Comparison of ENCODE assay signal across 8 cellular contexts in genomic region chr17:752002-752619, GRCh38. TPM values are rescaled to one million over a fixed set of nuclear protein-coding genes. Genes with fewer than 3 reads are reported as not detected.
DNase-seq lines count a peak whose midpoint lies in the region; ATAC-seq and TF ChIP-seq lines count a peak whose summit lies in the region.

Gene GEMIN4, minus strand, starts transcription at chr17:752264. Its CDS starts 122 bp downstream, at chr17:752142.

- H3K9me3 Mint-ChIP-seq in neural crest cell = peaks cover 5% of the 10 kb centered on the region

- peak within 1 kb of the TSS; percentile 95 for H3K4me2 ChIP-seq in Karpas-422 (ENCODE audit: low read depth, low read length, poor library complexity, severe bottlenecking)

- peak; percentile 96 for TF ChIP-seq CTCF in RWPE2 (IDR thresholded peaks at IDR 0.05; ENCODE audit: poor library complexity, severe bottlenecking)
- peak; percentile 92 for TF ChIP-seq CTCF in foreskin fibroblast (IDR thresholded peaks at IDR 0.05; ENCODE audit: low read depth, low read length)
- TF ChIP-seq CTCF in neural crest cell (conservative IDR thresholded peaks at IDR 0.05) = peak; percentile 97
- peak in 6 of 7 experiments; percentile 9 to 95 (median 92) for TF ChIP-seq CTCF in stomach (IDR thresholded peaks at IDR 0.05)

- H3K4me3 ChIP-seq in Karpas-422 (ENCODE audit: low read length) (peak within 1 kb of the TSS; percentile 89), RWPE2 (ENCODE audit: severe bottlenecking) (peak within 1 kb of the TSS; percentile 84), foreskin fibroblast (ENCODE audit: low read depth in 1 of 2, low read length in 2 of 2) (peak within 1 kb of the TSS; percentile 73), stomach (peak within 1 kb of the TSS; percentile 80 to 99 (median 85))

- H3K4me1 ChIP-seq in Karpas-422 (ENCODE audit: low read length) (peaks cover 18% of the 10 kb centered on the region), RWPE2 (ENCODE audit: insufficient read depth, poor library complexity, severe bottlenecking) (peaks cover 9% of the 10 kb centered on the region), stomach (peaks cover 17 to 35% (median 27%) of the 10 kb centered on the region in 4 donors)

- H3K27me3 Mint-ChIP-seq in neural crest cell (ENCODE audit: low read depth) = no peaks in the 10 kb centered on the region

- H3K9me3 ChIP-seq in Karpas-422 (ENCODE audit: low read length) = peaks cover 15% of the 10 kb centered on the region
- H3K9me3 ChIP-seq in RWPE2 (ENCODE audit: severe bottlenecking) = no peaks in the 10 kb centered on the region
- no peaks in the 10 kb centered on the region for H3K9me3 ChIP-seq in stomach

- peaks cover 37% of the 10 kb centered on the region for H3K36me3 Mint-ChIP-seq in neural crest cell (ENCODE audit: low read depth)

- ATAC-seq in GM21825 (IDR thresholded peaks at IDR 0.05; ENCODE audit: unreplicated experiment) (peak; percentile 76), RWPE2 (ENCODE audit: low read depth) (peak; percentile 84)

- peak within 1 kb of the TSS; percentile 68 for H3K27ac ChIP-seq in Karpas-422 (ENCODE audit: low read length)
- H3K27ac ChIP-seq in RWPE2 (ENCODE audit: poor library complexity, severe bottlenecking) = peak within 1 kb of the TSS; percentile 62
- H3K27ac ChIP-seq in stomach = peak within 1 kb of the TSS; percentile 87 to 94 (median 90)

- H3K27ac Mint-ChIP-seq in neural crest cell (ENCODE audit: unreplicated experiment) = peak within 1 kb of the TSS; percentile 98

- no peak for TF ChIP-seq POLR2A in stomach (IDR thresholded peaks at IDR 0.05)

- H3K4me1 Mint-ChIP-seq in neural crest cell = peaks cover 54% of the 10 kb centered on the region

- H3K27me3 ChIP-seq in Karpas-422 (ENCODE audit: low read length) (no peaks in the 10 kb centered on the region), RWPE2 (ENCODE audit: insufficient read depth, poor library complexity, severe bottlenecking) (no peaks in the 10 kb centered on the region), stomach (no peaks in the 10 kb centered on the region)

- H3K36me3 ChIP-seq in Karpas-422 (ENCODE audit: insufficient read depth, low read length) (peaks cover 39% of the 10 kb centered on the region), RWPE2 (ENCODE audit: low read depth) (peaks cover 18% of the 10 kb centered on the region), stomach (peaks cover 11 to 22% (median 18%) of the 10 kb centered on the region in 4 donors)

- WGBS in stomach, 5 donors = 0 to 1% (median 0%) methylated on average over 40 to 87 of the region's 87 CpGs

- DNase-seq in ELR (ENCODE audit: low read depth) (peak; percentile 86), Karpas-422 (peak; percentile 97), RWPE2 (ENCODE audit: low spot score) (peak; percentile 84), activated gamma-delta T cell (lab: John Stamatoyannopoulos, UW) (peak; percentile 95), foreskin fibroblast (peak; percentile 80 to 95), neural crest cell (ENCODE audit: low read depth, low spot score) (peak; percentile 99), stomach (peak; percentile 95)

- peak within 1 kb of the TSS; percentile 97 for H3K9ac ChIP-seq in Karpas-422 (ENCODE audit: low read length)

- H3K9me2 ChIP-seq in Karpas-422 (replicated peaks; ENCODE audit: insufficient read depth, low read length) = no peaks in the 10 kb centered on the region

- no peaks in the 10 kb centered on the region for H4K20me1 ChIP-seq in Karpas-422 (ENCODE audit: insufficient read depth, low read depth, low read length)

- intact Hi-C loops in stomach (cut with DNase I; ENCODE audit: low total_unique reads) = no loop called here

- no peak for TF ChIP-seq EP300 in stomach (IDR thresholded peaks at IDR 0.05)

- H3K79me2 ChIP-seq in Karpas-422 (ENCODE audit: low read length) = peaks cover 43% of the 10 kb centered on the region

- H2AFZ ChIP-seq in Karpas-422 (ENCODE audit: low read length) = peak within 1 kb of the TSS; percentile 67; the same call in 1 of the 2 replicates

- peak within 1 kb of the TSS; percentile 93 for H3K4me3 Mint-ChIP-seq in neural crest cell

RNA-seq across cellular contexts. Expression of gene GEMIN4, which starts in this region (rescaled TPM):
- total RNA-seq in Karpas-422 (2014; rRNA removed; shearing (Covaris generic); ENCODE audit: low replicate concordance) = 20.2 and 31.1 TPM in 2 replicates
- total RNA-seq in neural crest cell = 36.1 and 37.3 TPM in 2 replicates
- 10 to 100 TPM in 3 of 5 donors, 1 to 10 TPM in 2; 8.2 to 92.4 (median 21.4) TPM for total RNA-seq in stomach
- polyA plus RNA-seq in stomach = 10 to 100 TPM in 1 of 3 donors, 1 to 10 TPM in 2; 5.7 to 11.1 (median 7.8) TPM

Comparison
In these comparisons a context has a peak if more than half of its experiments do, and no peak if none do; other contexts are left out.
1. Peak in every context shown above with its lines: DNase-seq, ATAC-seq, H3K4me3 ChIP-seq and H3K27ac ChIP-seq.